Comparison of ENCODE assay signal across 1 cellular context in genomic region chr20:58308680-58309527, GRCh38.
TF ChIP-seq lines count a peak whose summit lies in the region.

No MANE protein-coding gene starts in this region.

TF ChIP-seq in HEK293, 187 proteins besides CTCF, POLR2A, EP300 and RAD21 (continued from another document and continues in another):
- TF ChIP-seq PRDM10 (tag by site-specific recombination; IDR thresholded peaks at IDR 0.05): no peak
- peak; percentile 13 for TF ChIP-seq ZBTB26 (tag by site-specific recombination; optimal IDR thresholded peaks at IDR 0.05)
- no peak for TF ChIP-seq ZFHX2 (tag by site-specific recombination; conservative IDR thresholded peaks at IDR 0.05)
- no peak for TF ChIP-seq ZNF324 (tag by site-specific recombination; IDR thresholded peaks at IDR 0.05)
- no peak for TF ChIP-seq ZNF558 (tag by site-specific recombination; IDR thresholded peaks at IDR 0.05)
- TF ChIP-seq ZNF280D (tag by site-specific recombination; IDR thresholded peaks at IDR 0.05): no peak
- no peak for TF ChIP-seq ZNF518A (tag by site-specific recombination; conservative IDR thresholded peaks at IDR 0.05; ENCODE audit: low read depth)
- no peak for TF ChIP-seq ZNF341 (tag by site-specific recombination; IDR thresholded peaks at IDR 0.05; ENCODE audit: low read depth)
- TF ChIP-seq ZNF707 (tag by site-specific recombination; IDR thresholded peaks at IDR 0.05): no peak
- TF ChIP-seq ZNF266 (tag by site-specific recombination; IDR thresholded peaks at IDR 0.05; ENCODE audit: low read depth): no peak
- no peak for TF ChIP-seq ZNF580 (tag by site-specific recombination; IDR thresholded peaks at IDR 0.05)
- TF ChIP-seq ZXDB (tag by site-specific recombination; IDR thresholded peaks at IDR 0.05): 0 out of 2 replicates have a peak, but pooled peaks have one; percentile 32
- no peak for TF ChIP-seq GFI1B (tag by site-specific recombination; IDR thresholded peaks at IDR 0.05)
- TF ChIP-seq HIC1 (tag by site-specific recombination; IDR thresholded peaks at IDR 0.05): peak; percentile 96
- no peak for TF ChIP-seq ZNF776 (tag by site-specific recombination; IDR thresholded peaks at IDR 0.05; ENCODE audit: borderline replicate concordance)
- no peak for TF ChIP-seq ZNF10 (tag by site-specific recombination; IDR thresholded peaks at IDR 0.05)
- no peak for TF ChIP-seq ZFP3 (tag by site-specific recombination; IDR thresholded peaks at IDR 0.05; ENCODE audit: low read depth)
- TF ChIP-seq ZNF311 (tag by site-specific recombination; IDR thresholded peaks at IDR 0.05; ENCODE audit: borderline replicate concordance): no peak
- peak; percentile 49; the same call in 1 of the 2 replicates for TF ChIP-seq SP7 (tag by site-specific recombination; IDR thresholded peaks at IDR 0.05)
- peak; percentile 72; the same call in 1 of the 2 replicates for TF ChIP-seq KLF8 (tag by site-specific recombination; IDR thresholded peaks at IDR 0.05)
- TF ChIP-seq ZBTB7A (tag by site-specific recombination; IDR thresholded peaks at IDR 0.05; ENCODE audit: low read depth): no peak
- TF ChIP-seq ZNF514 (tag by site-specific recombination; IDR thresholded peaks at IDR 0.05): no peak
- TF ChIP-seq ZNF146 (tag by site-specific recombination; IDR thresholded peaks at IDR 0.05): no peak
- no peak for TF ChIP-seq REPIN1 (tag by site-specific recombination; IDR thresholded peaks at IDR 0.05; ENCODE audit: low read depth)
- TF ChIP-seq ZNF24 (tag by site-specific recombination; IDR thresholded peaks at IDR 0.05): no peak
- TF ChIP-seq ZFP37 (tag by site-specific recombination; IDR thresholded peaks at IDR 0.05): no peak
- TF ChIP-seq OSR2 (tag by site-specific recombination; IDR thresholded peaks at IDR 0.05): no peak
- TF ChIP-seq ZNF362 (tag by site-specific recombination; IDR thresholded peaks at IDR 0.05): no peak
- TF ChIP-seq ZNF26 (tag by site-specific recombination; IDR thresholded peaks at IDR 0.05): no peak
- peak; percentile 76; the same call in 1 of the 2 replicates for TF ChIP-seq KLF7 (tag by site-specific recombination; IDR thresholded peaks at IDR 0.05; ENCODE audit: borderline replicate concordance)
- TF ChIP-seq BCL6B (tag by site-specific recombination; IDR thresholded peaks at IDR 0.05): no peak
- no peak for TF ChIP-seq ZNF624 (tag by site-specific recombination; IDR thresholded peaks at IDR 0.05)
- no peak for TF ChIP-seq ZNF423 (tag by site-specific recombination; IDR thresholded peaks at IDR 0.05)
- no peak for TF ChIP-seq GLI4 (tag by site-specific recombination; IDR thresholded peaks at IDR 0.05)
- no peak for TF ChIP-seq ZNF621 (tag by site-specific recombination; IDR thresholded peaks at IDR 0.05)
- TF ChIP-seq ZNF530 (tag by site-specific recombination; IDR thresholded peaks at IDR 0.05; ENCODE audit: low read depth): no peak
- no peak for TF ChIP-seq ZNF169 (tag by site-specific recombination; IDR thresholded peaks at IDR 0.05)
- no peak for TF ChIP-seq ZNF114 (tag by site-specific recombination; IDR thresholded peaks at IDR 0.05)
- no peak for TF ChIP-seq ZNF366 (tag by site-specific recombination; conservative IDR thresholded peaks at IDR 0.05)
- TF ChIP-seq IKZF3 (tag by site-specific recombination; IDR thresholded peaks at IDR 0.05): no peak
- no peak for TF ChIP-seq ZNF555 (tag by site-specific recombination; conservative IDR thresholded peaks at IDR 0.05)
- TF ChIP-seq ZNF19 (tag by site-specific recombination; IDR thresholded peaks at IDR 0.05; ENCODE audit: low read depth): no peak
